15 cellular contexts compared by ENCODE assay signal in the genomic region with DNA sequence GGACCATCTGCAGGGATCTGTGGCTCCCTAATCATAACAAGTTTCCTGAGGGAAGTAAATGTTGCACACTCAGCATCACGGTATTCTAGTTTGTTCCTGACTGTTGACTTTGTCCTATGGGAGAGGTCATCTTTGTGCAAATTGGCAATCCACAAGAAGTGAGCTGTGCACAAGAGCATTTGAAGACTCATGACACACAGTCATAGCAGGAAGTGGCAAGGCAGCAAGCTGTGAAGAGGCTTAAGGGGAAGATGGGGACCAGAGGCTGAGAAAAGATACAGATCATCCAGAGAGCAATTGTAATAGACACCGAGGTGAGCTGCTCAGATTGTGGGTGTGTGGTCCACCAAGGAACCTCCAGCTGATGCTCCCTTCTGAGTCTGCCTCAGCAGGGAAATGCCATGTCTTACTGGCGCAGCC. TPM values are rescaled to one million over a fixed set of nuclear protein-coding genes. Genes with fewer than 3 reads are reported as not detected.
DNase-seq lines count a peak whose midpoint lies in the region; TF ChIP-seq lines count a peak whose summit lies in the region.
"Had no signal": no experiment of that assay in that cellular context is flagged by ENCODE, and none has a peak within 500 bp of the region (broad histone marks: within the 10 kb centered on the region; RNA-seq: fewer than 3 reads in every experiment).

No MANE protein-coding gene starts in this region.

- peak; percentile 12 for DNase-seq in activated T-cell treated with anti-CD3 and anti-CD28 coated beads for 48 hours (ENCODE audit: low read depth)
- DNase-seq in activated T-cell treated with anti-CD3 and anti-CD28 coated beads for 4 hours, result no peak
- peak in 1 of 2 experiments; percentile 15 for DNase-seq in SJCRH30
- DNase-seq in fibroblast of mammary gland (ENCODE audit: low read depth), result peak; percentile 48
- no peak for DNase-seq in ecto neural progenitor cell (ENCODE audit: low spot score)
- DNase-seq in SW 1271 (lab: John Stamatoyannopoulos, UW), result no peak
- DNase-seq in cerebellar cortex (ENCODE audit: low spot score), result no peak
- DNase-seq: activated gamma-delta T cell treated with Interleukin-2 at 50 U/mL for 16 hours; BE2C; dorsolateral prefrontal cortex; naive thymus-derived CD8-positive, alpha-beta T cell; NCI-H774; stimulated activated CD4-positive, alpha-beta T cell treated with anti-CD3 and anti-CD28 coated beads, Interleukin-4, amount 100 ng/mL, for 1 hour had no signal

- peaks cover 3% of the 10 kb centered on the region for H3K27me3 Mint-ChIP-seq in stimulated activated naive CD8-positive, alpha-beta T cell treated with anti-CD3 and anti-CD28 coated beads, Interleukin-15, Interleukin-2, amounts not matched to agents 100 ng/mL and 50 ng/mL, for 24 hours

- H3K27ac ChIP-seq in SJCRH30, result peak overlapping the region; percentile 2; the same call in 1 of the 2 replicates
- H3K27ac ChIP-seq: dorsolateral prefrontal cortex had no signal

- H3K36me3 ChIP-seq in SJCRH30, result no peaks in the 10 kb centered on the region
- H3K36me3 ChIP-seq: BE2C had no signal

- H3K27ac Mint-ChIP-seq in stimulated activated naive CD8-positive, alpha-beta T cell treated with anti-CD3 and anti-CD28 coated beads, Interleukin-15, Interleukin-2, amounts not matched to agents 100 ng/mL and 50 ng/mL, for 24 hours, result peak overlapping the region; percentile 19
- H3K27ac Mint-ChIP-seq: type B pancreatic cell had no signal

- H3K9me3 ChIP-seq in SJCRH30 (replicated peaks), result no peaks in the 10 kb centered on the region
- H3K9me3 ChIP-seq: BE2C had no signal

- no peaks in the 10 kb centered on the region for H3K36me3 Mint-ChIP-seq in stimulated activated naive CD8-positive, alpha-beta T cell treated with anti-CD3 and anti-CD28 coated beads, Interleukin-15, Interleukin-2, amounts not matched to agents 100 ng/mL and 50 ng/mL, for 24 hours (ENCODE audit: low read depth)
- H3K36me3 Mint-ChIP-seq: naive thymus-derived CD8-positive, alpha-beta T cell had no signal

- H3K4me3 Mint-ChIP-seq in stimulated activated naive CD8-positive, alpha-beta T cell treated with anti-CD3 and anti-CD28 coated beads, Interleukin-15, Interleukin-2, amounts not matched to agents 100 ng/mL and 50 ng/mL, for 24 hours, result no peak overlapping the region
- H3K4me3 Mint-ChIP-seq: naive thymus-derived CD8-positive, alpha-beta T cell; type B pancreatic cell had no signal

- H3K4me1 Mint-ChIP-seq in stimulated activated naive CD8-positive, alpha-beta T cell treated with anti-CD3 and anti-CD28 coated beads, Interleukin-15, Interleukin-2, amounts not matched to agents 100 ng/mL and 50 ng/mL, for 24 hours (ENCODE audit: low read depth), result peaks cover 32% of the 10 kb centered on the region

- no peak overlapping the region for H3K4me3 ChIP-seq in SJCRH30
- no peak overlapping the region for H3K4me3 ChIP-seq in fibroblast of mammary gland (ENCODE audit: control insufficient read depth, low read depth, low read length)
- H3K4me3 ChIP-seq: dorsolateral prefrontal cortex had no signal

- no peaks in the 10 kb centered on the region for H3K9me3 Mint-ChIP-seq in stimulated activated naive CD8-positive, alpha-beta T cell treated with anti-CD3 and anti-CD28 coated beads, Interleukin-15, Interleukin-2, amounts not matched to agents 100 ng/mL and 50 ng/mL, for 24 hours
- H3K9me3 Mint-ChIP-seq: naive thymus-derived CD8-positive, alpha-beta T cell had no signal

- no peaks in the 10 kb centered on the region for H3K27me3 ChIP-seq in SJCRH30
- H3K27me3 ChIP-seq: BE2C, dorsolateral prefrontal cortex had no signal

- TF ChIP-seq CTCF in fibroblast of mammary gland (conservative IDR thresholded peaks at IDR 0.05; ENCODE audit: control insufficient read depth, insufficient read depth, low read depth, low read length), result no peak

- peaks cover 12% of the 10 kb centered on the region for H3K4me1 ChIP-seq in SJCRH30

RNA-seq across cellular contexts. Expression of a gene that starts 2.7 kb away (rescaled TPM):
- not detected in 2 replicates for total RNA-seq in SJCRH30 (2014; rRNA removed; shearing (Covaris generic))
- total RNA-seq: dorsolateral prefrontal cortex; naive thymus-derived CD8-positive, alpha-beta T cell had no signal

Comparison
In these comparisons a context has a peak if more than half of its experiments do, and no peak if none do; other contexts are left out.
1. DNase-seq: peak in activated T-cell treated with anti-CD3 and anti-CD28 coated beads for 48 hours (single experiment) and fibroblast of mammary gland (single experiment); none in activated T-cell treated with anti-CD3 and anti-CD28 coated beads for 4 hours (single experiment), ecto neural progenitor cell (single experiment), SW 1271 (0 of 2) and cerebellar cortex (single experiment).